1 cellular context compared by ENCODE assay signal in genomic region chr4:87006531-87007344, GRCh38.
TF ChIP-seq lines count a peak whose summit lies in the region.

No MANE protein-coding gene starts in this region.

TF ChIP-seq in K562, 482 proteins besides CTCF, POLR2A, EP300 and RAD21 (continued from another document and continues in another):
- TF ChIP-seq FOXJ2 (tag; IDR thresholded peaks at IDR 0.05): 0 out of 2 replicates have a peak, but pooled peaks have one; percentile 3
- TF ChIP-seq EZH2 (IDR thresholded peaks at IDR 0.05; ENCODE audit: borderline replicate concordance, low read depth, low read length): no peak
- no peak for TF ChIP-seq EWSR1 (IDR thresholded peaks at IDR 0.05; ENCODE audit: borderline replicate concordance, low read depth, partially characterized antibody)
- TF ChIP-seq CREB5 (CRISPR knock-in tag; IDR thresholded peaks at IDR 0.05): no peak
- no peak for TF ChIP-seq NR3C1 (CRISPR knock-in tag; IDR thresholded peaks at IDR 0.05)
- TF ChIP-seq TBL1XR1 (IDR thresholded peaks at IDR 0.05; ENCODE audit: low read length in 2 of 2): peak in 1 of 2 experiments; percentile 67; a peak in 1 of 4 replicates
- TF ChIP-seq PHF8 (IDR thresholded peaks at IDR 0.05; ENCODE audit: borderline replicate concordance, low read length): peak; percentile 89
- peak; percentile 5; the same call in 1 of the 2 replicates for TF ChIP-seq SREBF1 (IDR thresholded peaks at IDR 0.05; ENCODE audit: borderline replicate concordance, low read depth, low read length)
- no peak for TF ChIP-seq SMAD2 (IDR thresholded peaks at IDR 0.05; ENCODE audit: low read depth, low read length)
- TF ChIP-seq ELK1 (CRISPR knock-in tag; IDR thresholded peaks at IDR 0.05): no peak
- peak; percentile 91; the same call in 1 of the 2 replicates for TF ChIP-seq CTBP1 (IDR thresholded peaks at IDR 0.05; ENCODE audit: borderline replicate concordance)
- peak; percentile 85 for TF ChIP-seq ZSCAN29 (IDR thresholded peaks at IDR 0.05)
- TF ChIP-seq ZNF398 (CRISPR knock-in tag; IDR thresholded peaks at IDR 0.05): no peak
- peak in 1 of 2 experiments; percentile 73; a peak in 2 of 4 replicates for TF ChIP-seq MLLT1 (IDR thresholded peaks at IDR 0.05)
- no peak for TF ChIP-seq ZNF143 (CRISPR knock-in tag; IDR thresholded peaks at IDR 0.05)
- TF ChIP-seq ZNF830 (CRISPR knock-in tag; IDR thresholded peaks at IDR 0.05): peak; percentile 60; the same call in 1 of the 2 replicates
- no peak for TF ChIP-seq SNRNP70 (optimal IDR thresholded peaks at IDR 0.05; ENCODE audit: low read depth, low read length)
- TF ChIP-seq ZNF512 (tag; IDR thresholded peaks at IDR 0.05): no peak
- TF ChIP-seq HCFC1 (IDR thresholded peaks at IDR 0.05; ENCODE audit: low read depth, low read length): peak; percentile 39
- TF ChIP-seq EGR1 (conservative IDR thresholded peaks at IDR 0.05): no peak
- no peak for TF ChIP-seq HNRNPK (IDR thresholded peaks at IDR 0.05; ENCODE audit: low read depth, low read length, poor library complexity, severe bottlenecking)
- TF ChIP-seq TAF7 (tag; IDR thresholded peaks at IDR 0.05): peak; percentile 97
- peak; percentile 12; the same call in 1 of the 2 replicates for TF ChIP-seq CEBPG (CRISPR knock-in tag; IDR thresholded peaks at IDR 0.05)
- no peak for TF ChIP-seq CEBPG (tag; conservative IDR thresholded peaks at IDR 0.05 in 1 of 2, IDR thresholded peaks at IDR 0.05 in 1 of 2)
- peak; percentile 80; the same call in 1 of the 2 replicates for TF ChIP-seq KDM2B (CRISPR knock-in tag; IDR thresholded peaks at IDR 0.05)
- TF ChIP-seq ZBTB11 (CRISPR knock-in tag; IDR thresholded peaks at IDR 0.05): peak in 2 of 3 experiments; percentile 28 to 79; a peak in 1 of 6 replicates
- peak; percentile 100 for TF ChIP-seq RBFOX2 (IDR thresholded peaks at IDR 0.05; ENCODE audit: low read depth, low read length)
- TF ChIP-seq TGIF2 (CRISPR knock-in tag; IDR thresholded peaks at IDR 0.05): peak; percentile 82; the same call in 1 of the 2 replicates
- TF ChIP-seq NELFE (IDR thresholded peaks at IDR 0.05; ENCODE audit: insufficient read depth, insufficient read length): peak; percentile 90
- peak; percentile 73; the same call in 1 of the 2 replicates for TF ChIP-seq ZBTB33 (CRISPR knock-in tag; IDR thresholded peaks at IDR 0.05)
- TF ChIP-seq CHD4 (IDR thresholded peaks at IDR 0.05; ENCODE audit: insufficient read depth, insufficient replicate concordance, low read depth, low read length, poor library complexity, severe bottlenecking): no peak
- peak; percentile 76; the same call in 1 of the 2 replicates for TF ChIP-seq THRB (CRISPR knock-in tag; conservative IDR thresholded peaks at IDR 0.05)
- TF ChIP-seq MNT (conservative IDR thresholded peaks at IDR 0.05): peak; percentile 54 to 78; a peak in 2 of 4 replicates
- no peak; the same call in 1 of the 2 replicates for TF ChIP-seq GABPA (tag; conservative IDR thresholded peaks at IDR 0.05; ENCODE audit: low read depth)
- TF ChIP-seq ZNF311 (CRISPR knock-in tag; IDR thresholded peaks at IDR 0.05): no peak
- no peak for TF ChIP-seq USF2 (CRISPR knock-in tag; IDR thresholded peaks at IDR 0.05)
- no peak for TF ChIP-seq SNIP1 (IDR thresholded peaks at IDR 0.05; ENCODE audit: low read depth)
- no peak for TF ChIP-seq ZNF408 (CRISPR knock-in tag; IDR thresholded peaks at IDR 0.05; ENCODE audit: low read depth)
- TF ChIP-seq ZNF121 (CRISPR knock-in tag; conservative IDR thresholded peaks at IDR 0.05): no peak
- TF ChIP-seq ESRRB (CRISPR knock-in tag; IDR thresholded peaks at IDR 0.05; ENCODE audit: borderline replicate concordance): no peak
- peak; percentile 3; the same call in 1 of the 2 replicates for TF ChIP-seq NR2C2 (CRISPR knock-in tag; IDR thresholded peaks at IDR 0.05)
- TF ChIP-seq NR2C2 (tag; IDR thresholded peaks at IDR 0.05): peak; percentile 53; the same call in 1 of the 2 replicates
- TF ChIP-seq KHSRP (IDR thresholded peaks at IDR 0.05): no peak
- TF ChIP-seq SMC3 (conservative IDR thresholded peaks at IDR 0.05; ENCODE audit: insufficient read depth, low read depth, low read length): peak; percentile 9; the same call in 1 of the 2 replicates
- TF ChIP-seq NRF1 (conservative IDR thresholded peaks at IDR 0.05 in 1 of 2, IDR thresholded peaks at IDR 0.05 in 1 of 2): peak; percentile 80 to 84
- no peak for TF ChIP-seq ZNF699 (CRISPR knock-in tag; IDR thresholded peaks at IDR 0.05; ENCODE audit: insufficient replicate concordance)
- peak; percentile 85 for TF ChIP-seq POLR2B (IDR thresholded peaks at IDR 0.05; ENCODE audit: low read depth, partially characterized antibody)
- 0 out of 2 replicates have a peak, but pooled peaks have one; percentile 39 for TF ChIP-seq TARDBP (IDR thresholded peaks at IDR 0.05)
- no peak for TF ChIP-seq ZNF696 (CRISPR knock-in tag; conservative IDR thresholded peaks at IDR 0.05)
- no peak for TF ChIP-seq GATA2 (CRISPR knock-in tag; IDR thresholded peaks at IDR 0.05)
- no peak for TF ChIP-seq SMARCB1 (IDR thresholded peaks at IDR 0.05; ENCODE audit: insufficient read length, low read depth)
- TF ChIP-seq CXXC5 (CRISPR knock-in tag; IDR thresholded peaks at IDR 0.05): peak; percentile 90
